30 cellular contexts compared by ENCODE assay signal in the genomic region with DNA sequence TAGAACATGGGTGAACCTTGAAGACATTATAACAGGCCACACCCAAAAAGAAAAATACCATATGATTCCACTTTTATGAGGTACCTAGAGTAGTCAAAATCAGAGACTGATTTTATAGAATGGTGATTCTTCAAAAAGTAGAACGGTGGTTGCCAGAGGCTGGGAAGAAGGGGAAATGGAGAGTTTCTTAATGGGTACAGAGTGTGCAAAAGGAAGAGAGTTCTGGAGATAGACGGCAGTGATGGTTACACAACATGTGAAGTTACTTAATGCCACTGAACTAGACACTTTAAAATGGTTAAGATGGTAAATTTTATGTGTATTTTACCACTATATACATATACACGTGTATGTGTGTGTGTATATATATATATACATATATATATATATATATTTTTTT. TPM values are rescaled to one million over a fixed set of nuclear protein-coding genes. Genes with fewer than 3 reads are reported as not detected.
A peak's percentile ranks its signal among the peaks of the same experiment; 100 is the strongest.
DNase-seq lines count a peak whose midpoint lies in the region; ATAC-seq, FAIRE-seq and TF ChIP-seq lines count a peak whose summit lies in the region.
"Had no signal": no experiment of that assay in that cellular context is flagged by ENCODE, and none has a peak within 500 bp of the region (broad histone marks: within the 10 kb centered on the region; RNA-seq: fewer than 3 reads in every experiment).

No MANE protein-coding gene starts in this region.

- H3K4me1 Mint-ChIP-seq in IgD-negative memory B cell (peaks cover 21 to 30% (median 23%) of the 10 kb centered on the region in 3 donors), memory B cell (peaks cover 32% of the 10 kb centered on the region)
- H3K4me1 Mint-ChIP-seq: mesothelial cell of epicardium had no signal

- H3K4me3 Mint-ChIP-seq in IgD-negative memory B cell (peak overlapping the region in 1 of 4 donors; percentile 45), memory B cell (no peak overlapping the region)
- H3K4me3 Mint-ChIP-seq: activated B cell treated with CpG ODN at 0.5 μM for 24 hours; activated T-helper 1 cell treated with anti-CD3 and anti-CD28 coated beads, Interleukin-12 subunit alpha, Interleukin-12 subunit beta, Interleukin-2, Interleukin-4 antibody, amounts not matched to agents 30 ng/mL and 10 ng/mL and 1 ng/mL, durations not matched to agents 14 hours and 24 hours and 36 hours; dendritic cell treated with granulocyte-macrophage colony-stimulating factor and Interleukin-4, amounts not matched to agents 40 ng/mL and 50 ng/mL, for 4 days; mesothelial cell of epicardium had no signal

- no peak overlapping the region for H3K4me3 ChIP-seq in HAP-1
- H3K4me3 ChIP-seq: body of pancreas, esophagus muscularis mucosa, GM12878, psoas muscle, SJCRH30, transverse colon had no signal

- H3K27me3 Mint-ChIP-seq in IgD-negative memory B cell (peaks cover 1% of the 10 kb centered on the region), memory B cell (no peaks in the 10 kb centered on the region)
- H3K27me3 Mint-ChIP-seq: activated B cell treated with CpG ODN at 0.5 μM for 24 hours; dendritic cell treated with granulocyte-macrophage colony-stimulating factor and Interleukin-4, amounts not matched to agents 40 ng/mL and 50 ng/mL, for 4 days; naive B cell had no signal

- H3K9me3 Mint-ChIP-seq in IgD-negative memory B cell (peaks cover 0 to 2% (median 0%) of the 10 kb centered on the region in 3 donors), memory B cell (no peaks in the 10 kb centered on the region)
- H3K9me3 Mint-ChIP-seq: activated B cell treated with CpG ODN at 0.5 μM for 24 hours; dendritic cell treated with granulocyte-macrophage colony-stimulating factor and Interleukin-4, amounts not matched to agents 40 ng/mL and 50 ng/mL, for 4 days had no signal

- no peak for TF ChIP-seq CTCF in D721Med (IDR thresholded peaks at IDR 0.05; ENCODE audit: insufficient read depth, missing control alignments)

- in situ Hi-C loops in HAP-1 (cut with MboI; ENCODE audit: low sequenced_read_pairs), result no loop called here

- no peaks in the 10 kb centered on the region for H3K9me3 ChIP-seq in HAP-1
- H3K9me3 ChIP-seq: SJCRH30, transverse colon had no signal

- 0 out of 2 replicates have a peak, but pooled peaks cover 2% of the 10 kb centered on the region for H3K36me3 ChIP-seq in HAP-1 (replicated peaks)
- H3K36me3 ChIP-seq: SJCRH30 had no signal

- no peaks in the 10 kb centered on the region for H3K4me1 ChIP-seq in HAP-1
- H3K4me1 ChIP-seq: body of pancreas, foreskin keratinocyte, psoas muscle, SJCRH30, transverse colon had no signal

- H3K36me3 Mint-ChIP-seq in IgD-negative memory B cell (peaks cover 5% of the 10 kb centered on the region), memory B cell (peaks cover 48% of the 10 kb centered on the region)

- DNase-seq in CD1c-positive myeloid dendritic cell (ENCODE audit: extremely low spot score) (peak; percentile 39), SIG-M5 (lab: John Stamatoyannopoulos, UW) (peak; percentile 27), memory B cell (ENCODE audit: low spot score in 2 of 2) (no peak), D721Med (ENCODE audit: insufficient read length, low spot score) (no peak), NK-92 (lab: John Stamatoyannopoulos, UW; ENCODE audit: unreplicated experiment) (no peak), HAP-1 (ENCODE audit: low spot score in 2 of 2) (no peak)
- DNase-seq: activated B cell treated with CpG ODN at 0.5 μM for 24 hours; activated naive CD4-positive, alpha-beta T cell treated with Interleukin-2 at 50 U/mL for 16 hours; foreskin keratinocyte; head of caudate nucleus; naive B cell; NCI-H1105 treated with DMSO at 0.1 percent for 48 hours; NCI-H2029 treated with DMSO at 0.1 percent for 48 hours; NCI-H526 treated with DMSO at 0.1 percent for 48 hours; nucleus accumbens; psoas muscle; SJCRH30; stimulated activated CD4-positive, alpha-beta T cell treated with anti-CD3 and anti-CD28 coated beads, Interleukin-4, amount 100 ng/mL, for 24 hours; T-helper 1 cell; transverse colon had no signal

- H3K27ac Mint-ChIP-seq in IgD-negative memory B cell (peak overlapping the region; percentile 53 to 84 (median 78)), memory B cell (peak overlapping the region; percentile 70)
- H3K27ac Mint-ChIP-seq: activated T-helper 1 cell treated with anti-CD3 and anti-CD28 coated beads, Interleukin-12 subunit alpha, Interleukin-12 subunit beta, Interleukin-2, Interleukin-4 antibody, amounts not matched to agents 30 ng/mL and 10 ng/mL and 1 ng/mL, durations not matched to agents 14 hours and 24 hours and 36 hours; dendritic cell treated with granulocyte-macrophage colony-stimulating factor and Interleukin-4, amounts not matched to agents 40 ng/mL and 50 ng/mL, for 4 days; mesothelial cell of epicardium had no signal

- FAIRE-seq in D721Med (lab: Jason Lieb, UNC), result no peak
- FAIRE-seq: GM12878, islet of Langerhans, RCC 7860 had no signal

- H3K27me3 ChIP-seq in HAP-1 (ENCODE audit: low read depth), result no peaks in the 10 kb centered on the region
- H3K27me3 ChIP-seq: body of pancreas, esophagus muscularis mucosa, transverse colon had no signal

- ATAC-seq in memory B cell (ENCODE audit: low read depth), result no peak
- ATAC-seq in HG02852 (IDR thresholded peaks at IDR 0.05; ENCODE audit: unreplicated experiment), result no peak
- ATAC-seq: body of pancreas, foreskin keratinocyte, GM12878, psoas muscle had no signal

RNA-seq across cellular contexts. Expression of a gene that starts 20.9 kb away (rescaled TPM):
- polyA plus RNA-seq in IgD-negative memory B cell, result 75.6 TPM
- polyA plus RNA-seq: foreskin keratinocyte had no signal

Comparison
In these comparisons a context has a peak if more than half of its experiments do, and no peak if none do; other contexts are left out.
1. DNase-seq: peak in CD1c-positive myeloid dendritic cell (single experiment) and SIG-M5 (single experiment); none in memory B cell (0 of 2), D721Med (single experiment), NK-92 (single experiment) and HAP-1 (0 of 2).